1 cellular context compared by ENCODE assay signal in the genomic region with DNA sequence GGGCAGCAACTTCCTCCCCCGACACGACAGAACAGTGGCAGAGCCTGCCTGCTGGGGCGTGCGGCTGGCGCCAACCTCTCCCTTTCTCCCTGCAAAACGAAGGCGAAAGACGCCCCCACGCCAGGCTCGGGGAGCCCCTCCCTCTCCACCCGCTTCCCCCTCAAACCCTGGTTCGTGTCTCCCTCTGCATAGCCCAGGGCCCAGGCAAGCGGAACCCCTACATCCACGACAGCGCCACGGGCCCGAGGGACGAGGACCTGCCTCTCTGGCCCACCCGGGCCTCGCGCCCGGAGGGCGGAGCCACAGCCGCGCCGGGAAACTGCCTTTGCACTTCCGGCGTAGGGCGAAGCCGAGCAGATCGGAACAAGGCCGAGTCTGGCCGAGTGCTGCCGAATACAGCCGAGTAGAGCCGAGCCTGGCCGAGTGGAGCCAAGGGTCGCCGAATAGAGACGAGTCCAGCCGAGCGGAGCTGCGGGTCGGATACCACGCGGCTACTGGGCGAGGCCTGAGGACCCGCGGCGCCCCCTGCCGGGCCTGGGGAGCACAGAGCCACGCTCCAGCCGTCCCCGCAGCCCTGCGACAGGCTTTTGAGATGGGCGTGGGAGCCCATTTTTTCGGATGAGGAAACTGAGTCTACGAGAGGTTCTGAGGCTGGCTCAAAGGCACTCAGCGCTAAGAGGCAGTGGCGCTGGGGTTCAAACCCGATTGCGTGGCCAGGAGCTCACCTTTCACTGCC.
TF ChIP-seq lines count a peak whose summit lies in the region.

No MANE protein-coding gene starts in this region.

TF ChIP-seq in IMR-90, 13 proteins besides CTCF, POLR2A, EP300 and RAD21:
- no peak for TF ChIP-seq CEBPB (IDR thresholded peaks at IDR 0.05; ENCODE audit: low read depth, low read length)
- no peak for TF ChIP-seq RFX5 (IDR thresholded peaks at IDR 0.05; ENCODE audit: low read depth, low read length)
- TF ChIP-seq USF2 (IDR thresholded peaks at IDR 0.05; ENCODE audit: low read depth, low read length): peak; percentile 21; the same call in 1 of the 2 replicates
- TF ChIP-seq MAFK (IDR thresholded peaks at IDR 0.05; ENCODE audit: low read depth, low read length): no peak
- peak; percentile 22; the same call in 1 of the 2 replicates for TF ChIP-seq MAZ (IDR thresholded peaks at IDR 0.05; ENCODE audit: borderline replicate concordance, low read depth, low read length)
- TF ChIP-seq BHLHE40 (IDR thresholded peaks at IDR 0.05; ENCODE audit: low read depth, low read length): no peak
- TF ChIP-seq ELK1 (IDR thresholded peaks at IDR 0.05; ENCODE audit: borderline replicate concordance, low read depth, low read length): no peak
- peak; percentile 71 for TF ChIP-seq SMC3 (IDR thresholded peaks at IDR 0.05; ENCODE audit: low read depth, low read length)
- TF ChIP-seq MXI1 (IDR thresholded peaks at IDR 0.05; ENCODE audit: borderline replicate concordance, low read depth, low read length): peak; percentile 47; the same call in 1 of the 2 replicates
